Comparison of ENCODE assay signal across 10 cellular contexts in the genomic region with DNA sequence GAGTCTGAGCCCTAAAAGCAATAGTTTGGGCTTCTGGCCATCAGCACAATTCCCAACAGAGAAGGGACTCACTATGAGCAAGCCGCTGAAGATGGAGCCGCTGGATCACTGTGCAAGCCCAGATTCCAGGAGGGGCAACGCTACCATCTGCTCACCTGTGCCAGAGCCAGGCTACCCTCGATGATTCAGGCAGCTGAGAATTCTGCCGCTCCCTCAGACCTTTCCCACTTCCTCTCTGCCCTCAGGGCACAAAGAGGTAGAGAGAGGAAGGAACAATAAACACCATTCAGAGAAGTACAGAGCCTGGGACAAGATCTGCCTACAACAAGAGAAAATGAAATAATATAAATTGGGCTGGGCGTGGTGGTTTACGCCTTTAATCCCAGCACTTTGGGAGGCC.
DNase-seq lines count a peak whose midpoint lies in the region; ATAC-seq, FAIRE-seq and TF ChIP-seq lines count a peak whose summit lies in the region.
"Had no signal": no experiment of that assay in that cellular context is flagged by ENCODE, and none has a peak within 500 bp of the region (broad histone marks: within the 10 kb centered on the region; RNA-seq: fewer than 3 reads in every experiment).

No MANE protein-coding gene starts in this region.

- no peak overlapping the region for H3K14ac ChIP-seq in neuronal stem cell (ENCODE audit: low read length)

- H3K9ac ChIP-seq in Karpas-422 (ENCODE audit: low read length) (no peak overlapping the region), neuronal stem cell (ENCODE audit: low read depth, low read length, poor library complexity) (no peak overlapping the region)

- intact Hi-C loops in posterior cingulate gyrus (cut with DNase I), result no loop called here

- H3K27ac Mint-ChIP-seq in activated CD4-positive, alpha-beta memory T cell treated with anti-CD3 and anti-CD28 coated beads, Interleukin-2, amount 10 ng/mL, durations not matched to agents 7 days and 5 days, result no peak overlapping the region

- ATAC-seq in GM21737 (IDR thresholded peaks at IDR 0.05; ENCODE audit: unreplicated experiment) (no peak), GM19463 (IDR thresholded peaks at IDR 0.05; ENCODE audit: unreplicated experiment) (no peak)

- WGBS in neuronal stem cell (ENCODE audit: extremely low coverage in 2 of 2, insufficient read length in 2 of 2, insufficient replicate concordance in 1 of 2), 2 donors, result no CpG with 5 or more reads among the region's 7 CpGs

- no peak overlapping the region for H3K23ac ChIP-seq in neuronal stem cell (ENCODE audit: low read depth, low read length, poor library complexity)

- H3K9me3 ChIP-seq in Karpas-422 (ENCODE audit: low read length), result no peaks in the 10 kb centered on the region
- peaks cover 0 to 2% of the 10 kb centered on the region in 2 donors for H3K9me3 ChIP-seq in neuronal stem cell (replicated peaks in 1 of 2; ENCODE audit: control insufficient read depth in 2 of 2, insufficient read depth in 1 of 2, low read depth in 1 of 2, low read length in 2 of 2)

- no peak overlapping the region for H2BK12ac ChIP-seq in neuronal stem cell (ENCODE audit: low read length)

- no peaks in the 10 kb centered on the region for H3K27me3 Mint-ChIP-seq in activated CD4-positive, alpha-beta memory T cell treated with anti-CD3 and anti-CD28 coated beads, Interleukin-2, amount 10 ng/mL, durations not matched to agents 7 days and 5 days
- H3K27me3 Mint-ChIP-seq: CD4-positive, alpha-beta memory T cell had no signal

- H3K9me3 Mint-ChIP-seq in activated CD4-positive, alpha-beta memory T cell treated with anti-CD3 and anti-CD28 coated beads, Interleukin-2, amount 10 ng/mL, durations not matched to agents 7 days and 5 days, result peaks cover 2% of the 10 kb centered on the region
- H3K9me3 Mint-ChIP-seq: CD4-positive, alpha-beta memory T cell had no signal

- H3K4me1 ChIP-seq in Karpas-422 (ENCODE audit: low read length) (peaks cover 46% of the 10 kb centered on the region), neuronal stem cell (ENCODE audit: control insufficient read depth in 2 of 2, insufficient read depth in 1 of 2, low read depth in 1 of 2, low read length in 2 of 2) (peaks cover 0 to 7% of the 10 kb centered on the region in 2 donors)

- H3K36me3 Mint-ChIP-seq in activated CD4-positive, alpha-beta memory T cell treated with anti-CD3 and anti-CD28 coated beads, Interleukin-2, amount 10 ng/mL, durations not matched to agents 7 days and 5 days (ENCODE audit: low read depth), result peaks cover 7% of the 10 kb centered on the region
- H3K36me3 Mint-ChIP-seq: CD4-positive, alpha-beta memory T cell had no signal

- no peaks in the 10 kb centered on the region for H3K9me2 ChIP-seq in Karpas-422 (replicated peaks; ENCODE audit: insufficient read depth, low read length)

- FAIRE-seq in bronchial epithelial cell (lab: Jason Lieb, UNC), result peak; percentile 28

- H3K79me2 ChIP-seq in Karpas-422 (ENCODE audit: low read length), result no peaks in the 10 kb centered on the region

- H3K4me1 Mint-ChIP-seq in activated CD4-positive, alpha-beta memory T cell treated with anti-CD3 and anti-CD28 coated beads, Interleukin-2, amount 10 ng/mL, durations not matched to agents 7 days and 5 days, result peaks cover 51% of the 10 kb centered on the region

- H2BK15ac ChIP-seq in neuronal stem cell (ENCODE audit: low read length), result no peak overlapping the region

- H4K8ac ChIP-seq in neuronal stem cell (ENCODE audit: low read depth, low read length), result no peak overlapping the region

- TF ChIP-seq CTCF in bronchial epithelial cell (IDR thresholded peaks at IDR 0.05; ENCODE audit: insufficient read depth, low read length, severe bottlenecking), result no peak

- peak overlapping the region; percentile 98 for H3K27ac ChIP-seq in Karpas-422 (ENCODE audit: low read length)
- H3K27ac ChIP-seq in neuronal stem cell (replicated peaks; ENCODE audit: low read length), result no peak overlapping the region

- no peaks in the 10 kb centered on the region for H3K36me3 ChIP-seq in Karpas-422 (ENCODE audit: insufficient read depth, low read length)
- H3K36me3 ChIP-seq in bronchial epithelial cell (ENCODE audit: control insufficient read depth, insufficient read depth, low read length), result peaks cover 28% of the 10 kb centered on the region
- peaks cover 0 to 45% of the 10 kb centered on the region in 2 donors for H3K36me3 ChIP-seq in neuronal stem cell (replicated peaks in 1 of 2; ENCODE audit: control insufficient read depth in 2 of 2, insufficient read depth in 2 of 2, low read length in 2 of 2)

- H3K27me3 ChIP-seq in Karpas-422 (ENCODE audit: low read length) (no peaks in the 10 kb centered on the region), bronchial epithelial cell (ENCODE audit: control insufficient read depth, insufficient read depth, low read length) (no peaks in the 10 kb centered on the region), neuronal stem cell (ENCODE audit: control insufficient read depth in 3 of 3, insufficient read depth in 3 of 3, low read depth in 1 of 3, low read length in 3 of 3) (no peaks in the 10 kb centered on the region)

- H2AFZ ChIP-seq in Karpas-422 (ENCODE audit: low read length), result no peak overlapping the region
- H2AFZ ChIP-seq in neuronal stem cell (ENCODE audit: low read length), result no peak overlapping the region

- no peak overlapping the region for H3K4ac ChIP-seq in neuronal stem cell (ENCODE audit: low read length)

- H3K4me2 ChIP-seq in Karpas-422 (ENCODE audit: low read depth, low read length, poor library complexity, severe bottlenecking) (no peak overlapping the region), neuronal stem cell (ENCODE audit: insufficient read depth, low read length, poor library complexity, severe bottlenecking) (no peak overlapping the region)

- H3K4me3 ChIP-seq in Karpas-422 (ENCODE audit: low read length), result no peak overlapping the region
- H3K4me3 ChIP-seq in bronchial epithelial cell (ENCODE audit: low read depth, low read length), result no peak overlapping the region
- no peak overlapping the region for H3K4me3 ChIP-seq in neuronal stem cell (ENCODE audit: low read length in 2 of 2)

- H2AK5ac ChIP-seq in neuronal stem cell (ENCODE audit: low read depth, low read length), result peak overlapping the region; percentile 59

- no peak overlapping the region for H2BK120ac ChIP-seq in neuronal stem cell (ENCODE audit: low read depth, low read length)

- peak; percentile 48 for DNase-seq in CD1c-positive myeloid dendritic cell (ENCODE audit: extremely low spot score)
- DNase-seq in Karpas-422, result no peak
- peak; percentile 97 for DNase-seq in bronchial epithelial cell (ENCODE audit: low read depth)
- no peak for DNase-seq in neuronal stem cell (ENCODE audit: low spot score)
- no peak for DNase-seq in activated CD4-positive, alpha-beta memory T cell treated with anti-CD3 and anti-CD28 coated beads, Interleukin-2, amount 10 ng/mL, durations not matched to agents 7 days and 5 days
- DNase-seq in posterior cingulate gyrus, result no peak
- DNase-seq: activated naive CD4-positive, alpha-beta T cell; CD4-positive, alpha-beta memory T cell had no signal

- H3K4me3 Mint-ChIP-seq in activated CD4-positive, alpha-beta memory T cell treated with anti-CD3 and anti-CD28 coated beads, Interleukin-2, amount 10 ng/mL, durations not matched to agents 7 days and 5 days, result no peak overlapping the region
- H3K4me3 Mint-ChIP-seq: CD4-positive, alpha-beta memory T cell had no signal

- no peak overlapping the region for H4K91ac ChIP-seq in neuronal stem cell (ENCODE audit: low read depth, low read length, poor library complexity)

- CTCF ChIA-PET in activated CD4-positive, alpha-beta memory T cell treated with anti-CD3 and anti-CD28 coated beads, Interleukin-2, amount 10 ng/mL, durations not matched to agents 7 days and 5 days (lab: Charles Lee), result no interaction called here

- H3K79me1 ChIP-seq in neuronal stem cell (ENCODE audit: low read depth, low read length), result no peaks in the 10 kb centered on the region

- POLR2A ChIA-PET in activated CD4-positive, alpha-beta memory T cell treated with anti-CD3 and anti-CD28 coated beads, Interleukin-2, amount 10 ng/mL, durations not matched to agents 7 days and 5 days (lab: Charles Lee), result interaction anchor here (1.1 kb wide), 1 partner anchor 107 kb away, joined by 3 read pairs; no protein-coding TSS in a partner anchor

- no peak overlapping the region for H3K18ac ChIP-seq in neuronal stem cell (ENCODE audit: low read length)

- no peaks in the 10 kb centered on the region for H4K20me1 ChIP-seq in Karpas-422 (ENCODE audit: insufficient read depth, low read depth, low read length)

- H2BK5ac ChIP-seq in neuronal stem cell (ENCODE audit: low read length), result no peak overlapping the region

Comparison
In these comparisons a context has a peak if more than half of its experiments do, and no peak if none do; other contexts are left out.
1. DNase-seq: peak in CD1c-positive myeloid dendritic cell (single experiment) and bronchial epithelial cell (single experiment); none in Karpas-422 (single experiment), neuronal stem cell (single experiment), activated CD4-positive, alpha-beta memory T cell treated with anti-CD3 and anti-CD28 coated beads, Interleukin-2, amount 10 ng/mL, durations not matched to agents 7 days and 5 days (single experiment) and posterior cingulate gyrus (0 of 10).